In genomic region chr15:91224750-91225380, GRCh38 we compare ENCODE assay signal across 8 cellular contexts.
DNase-seq lines count a peak whose midpoint lies in the region; ATAC-seq and TF ChIP-seq lines count a peak whose summit lies in the region.

No MANE protein-coding gene starts in this region.

- H3K9me3 Mint-ChIP-seq in activated CD8-positive, alpha-beta memory T cell treated with anti-CD3 and anti-CD28 coated beads, Interleukin-2, amount 10 ng/mL, durations not matched to agents 7 days and 5 days (ENCODE audit: low read depth) = no peaks in the 10 kb centered on the region
- H3K9me3 Mint-ChIP-seq in activated naive CD4-positive, alpha-beta T cell treated with anti-CD3 and anti-CD28 coated beads, Interleukin-2, amount 10 ng/mL, durations not matched to agents 7 days and 5 days = no peaks in the 10 kb centered on the region

- no peak overlapping the region for H3K4me3 Mint-ChIP-seq in activated CD8-positive, alpha-beta memory T cell treated with anti-CD3 and anti-CD28 coated beads, Interleukin-2, amount 10 ng/mL, durations not matched to agents 7 days and 5 days
- H3K4me3 Mint-ChIP-seq in activated naive CD4-positive, alpha-beta T cell treated with anti-CD3 and anti-CD28 coated beads, Interleukin-2, amount 10 ng/mL, durations not matched to agents 7 days and 5 days = no peak overlapping the region

- no peak overlapping the region for H3K4me3 ChIP-seq in Jurkat, Clone E6-1 (ENCODE audit: low read length)
- no peak overlapping the region for H3K4me3 ChIP-seq in fibroblast of the aortic adventitia (ENCODE audit: low read depth, low read length)

- H3K4me1 Mint-ChIP-seq in activated CD8-positive, alpha-beta memory T cell treated with anti-CD3 and anti-CD28 coated beads, Interleukin-2, amount 10 ng/mL, durations not matched to agents 7 days and 5 days = no peaks in the 10 kb centered on the region
- no peaks in the 10 kb centered on the region for H3K4me1 Mint-ChIP-seq in activated naive CD4-positive, alpha-beta T cell treated with anti-CD3 and anti-CD28 coated beads, Interleukin-2, amount 10 ng/mL, durations not matched to agents 7 days and 5 days

- H3K36me3 Mint-ChIP-seq in activated CD8-positive, alpha-beta memory T cell treated with anti-CD3 and anti-CD28 coated beads, Interleukin-2, amount 10 ng/mL, durations not matched to agents 7 days and 5 days = no peaks in the 10 kb centered on the region
- H3K36me3 Mint-ChIP-seq in activated naive CD4-positive, alpha-beta T cell treated with anti-CD3 and anti-CD28 coated beads, Interleukin-2, amount 10 ng/mL, durations not matched to agents 7 days and 5 days = no peaks in the 10 kb centered on the region

- DNase-seq in EH (ENCODE audit: low read depth) (peak; percentile 27), RKO (ENCODE audit: low spot score) (peak; percentile 29), fibroblast of the aortic adventitia (ENCODE audit: low read depth) (peak; percentile 45), putamen (ENCODE audit: low spot score) (peak; percentile 34)
- peak; percentile 21 for DNase-seq in Jurkat, Clone E6-1 (ENCODE audit: low read depth, low spot score)
- DNase-seq in activated CD8-positive, alpha-beta memory T cell treated with anti-CD3 and anti-CD28 coated beads, Interleukin-2, amount 10 ng/mL, durations not matched to agents 7 days and 5 days = no peak
- DNase-seq in activated naive CD4-positive, alpha-beta T cell treated with Interleukin-2 at 50 U/mL for 16 hours = no peak
- no peak for DNase-seq in activated naive CD4-positive, alpha-beta T cell treated with anti-CD3 and anti-CD28 coated beads, Interleukin-2, amount 10 ng/mL, durations not matched to agents 7 days and 5 days

- no peak overlapping the region for H3K27ac Mint-ChIP-seq in activated CD8-positive, alpha-beta memory T cell treated with anti-CD3 and anti-CD28 coated beads, Interleukin-2, amount 10 ng/mL, durations not matched to agents 7 days and 5 days
- H3K27ac Mint-ChIP-seq in activated naive CD4-positive, alpha-beta T cell treated with anti-CD3 and anti-CD28 coated beads, Interleukin-2, amount 10 ng/mL, durations not matched to agents 7 days and 5 days = no peak overlapping the region

- CTCF ChIA-PET in activated CD8-positive, alpha-beta memory T cell treated with anti-CD3 and anti-CD28 coated beads, Interleukin-2, amount 10 ng/mL, durations not matched to agents 7 days and 5 days (lab: Charles Lee) = interaction anchor here (1.0 to 1.4 kb wide), 3 partner anchors 47 to 169 kb away, joined by 3 to 6 read pairs (median 4); partner anchors contain the start of gene SV2B
- CTCF ChIA-PET in activated naive CD4-positive, alpha-beta T cell treated with anti-CD3 and anti-CD28 coated beads, Interleukin-2, amount 10 ng/mL, durations not matched to agents 7 days and 5 days (lab: Charles Lee) = interaction anchor here (0.8 to 2.0 kb wide), 6 partner anchors 25 to 269 kb away, joined by 3 to 8 read pairs (median 5); no protein-coding TSS in a partner anchor

- no peak for ATAC-seq in activated CD8-positive, alpha-beta memory T cell treated with anti-CD3 and anti-CD28 coated beads, Interleukin-2, amount 10 ng/mL, durations not matched to agents 7 days and 5 days

- H3K27me3 Mint-ChIP-seq in activated CD8-positive, alpha-beta memory T cell treated with anti-CD3 and anti-CD28 coated beads, Interleukin-2, amount 10 ng/mL, durations not matched to agents 7 days and 5 days = peaks cover 23% of the 10 kb centered on the region
- H3K27me3 Mint-ChIP-seq in activated naive CD4-positive, alpha-beta T cell treated with anti-CD3 and anti-CD28 coated beads, Interleukin-2, amount 10 ng/mL, durations not matched to agents 7 days and 5 days = peaks cover 35% of the 10 kb centered on the region

- peak; percentile 63 for TF ChIP-seq CTCF in fibroblast of the aortic adventitia (IDR thresholded peaks at IDR 0.05; ENCODE audit: insufficient read depth, low read length)

Comparison
In these comparisons a context has a peak if more than half of its experiments do, and no peak if none do; other contexts are left out.
1. DNase-seq: peak in EH (single experiment), Jurkat, Clone E6-1 (single experiment), RKO (single experiment), fibroblast of the aortic adventitia (single experiment) and putamen (single experiment); none in activated CD8-positive, alpha-beta memory T cell treated with anti-CD3 and anti-CD28 coated beads, Interleukin-2, amount 10 ng/mL, durations not matched to agents 7 days and 5 days (single experiment), activated naive CD4-positive, alpha-beta T cell treated with Interleukin-2 at 50 U/mL for 16 hours (single experiment) and activated naive CD4-positive, alpha-beta T cell treated with anti-CD3 and anti-CD28 coated beads, Interleukin-2, amount 10 ng/mL, durations not matched to agents 7 days and 5 days (single experiment).